In genomic region chr3:178777718-178778411, GRCh38 we compare ENCODE assay signal across 9 cellular contexts.
DNase-seq lines count a peak whose midpoint lies in the region; ATAC-seq and TF ChIP-seq lines count a peak whose summit lies in the region.
"Had no signal": no experiment of that assay in that cellular context is flagged by ENCODE, and none has a peak within 500 bp of the region (broad histone marks: within the 10 kb centered on the region; RNA-seq: fewer than 3 reads in every experiment).

No MANE protein-coding gene starts in this region.

- H3K4me3 ChIP-seq in GM12865 (ENCODE audit: low read depth, low read length): no peak overlapping the region

- TF ChIP-seq CTCF in GM12865 (IDR thresholded peaks at IDR 0.05; ENCODE audit: insufficient read depth, low read depth, low read length, missing control alignments): no peak

- ATAC-seq in GM21786 (IDR thresholded peaks at IDR 0.05; ENCODE audit: unreplicated experiment) (peak; percentile 77), GM21381 (IDR thresholded peaks at IDR 0.05; ENCODE audit: unreplicated experiment) (no peak)
- ATAC-seq: effector memory CD8-positive, alpha-beta T cell had no signal

- DNase-seq in GM12865 (ENCODE audit: low read depth): peak; percentile 53
- DNase-seq in M059J (ENCODE audit: low read depth): peak; percentile 86
- DNase-seq in iris pigment epithelial cell (ENCODE audit: low read depth): peak; percentile 29
- no peak for DNase-seq in mesenteric fat pad (ENCODE audit: low spot score)
- DNase-seq in pons (ENCODE audit: low spot score): no peak
- DNase-seq in NCI-H1436 (lab: John Stamatoyannopoulos, UW): no peak
- DNase-seq: effector memory CD8-positive, alpha-beta T cell had no signal

Comparison
In these comparisons a context has a peak if more than half of its experiments do, and no peak if none do; other contexts are left out.
1. DNase-seq: peak in GM12865 (single experiment), M059J (single experiment) and iris pigment epithelial cell (single experiment); none in mesenteric fat pad (single experiment), pons (single experiment) and NCI-H1436 (single experiment).